ENCODE assay signal across 8 cellular contexts in the genomic region with DNA sequence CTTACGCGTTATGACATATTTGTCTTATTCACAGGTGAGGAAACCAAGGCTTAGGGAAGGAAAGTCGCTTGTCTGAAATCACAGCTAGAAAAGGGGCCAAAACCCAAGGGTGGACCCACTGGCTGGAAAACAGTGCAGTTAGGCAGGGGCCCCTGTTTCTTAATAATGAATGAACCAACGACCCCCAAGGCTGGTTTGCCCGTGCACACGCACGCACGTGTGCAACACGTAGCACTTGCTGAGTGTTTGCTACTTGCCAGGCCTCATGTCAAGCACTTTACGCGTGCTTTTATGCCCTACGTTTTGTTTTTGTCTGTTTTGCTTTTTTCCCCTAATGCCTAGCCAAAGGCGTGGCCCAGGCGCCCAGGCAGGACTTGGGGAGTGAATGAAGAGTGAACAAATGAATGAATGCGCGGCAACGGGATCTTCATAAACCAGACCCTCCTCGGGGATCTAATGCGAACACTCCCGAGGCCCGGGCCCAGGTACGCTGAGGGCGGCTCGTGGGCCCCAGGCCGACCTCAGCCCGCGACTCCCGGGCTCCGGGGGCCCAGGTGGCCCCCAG. TPM values are rescaled to one million over a fixed set of nuclear protein-coding genes. Genes with fewer than 3 reads are reported as not detected.
DNase-seq lines count a peak whose midpoint lies in the region; ATAC-seq and TF ChIP-seq lines count a peak whose summit lies in the region.

No MANE protein-coding gene starts in this region.

- TF ChIP-seq CTCF in OCI-LY1 (IDR thresholded peaks at IDR 0.05; ENCODE audit: low read length) (no peak), dorsolateral prefrontal cortex (IDR thresholded peaks at IDR 0.05 in 54 of 56, conservative IDR thresholded peaks at IDR 0.05 in 2 of 56; ENCODE audit: low read depth in 1 of 56, partially characterized antibody in 56 of 56) (no peak)

- intact Hi-C loops in dorsolateral prefrontal cortex (cut with DNase I), result no loop called here

- no peaks in the 10 kb centered on the region for H3K9me3 Mint-ChIP-seq in activated CD8-positive, alpha-beta memory T cell treated with anti-CD3 and anti-CD28 coated beads, Interleukin-2, amount 10 ng/mL, durations not matched to agents 7 days and 5 days (ENCODE audit: low read depth)

- CTCF ChIA-PET in activated CD8-positive, alpha-beta memory T cell treated with anti-CD3 and anti-CD28 coated beads, Interleukin-2, amount 10 ng/mL, durations not matched to agents 7 days and 5 days (lab: Charles Lee), result interaction anchor here (2.6 kb wide), 1 partner anchor 27 kb away, joined by 8 read pairs; no protein-coding TSS in a partner anchor

- H3K27me3 ChIP-seq in OCI-LY1 (ENCODE audit: insufficient read depth, low read length), result no peaks in the 10 kb centered on the region
- H3K27me3 ChIP-seq in dorsolateral prefrontal cortex, result no peaks in the 10 kb centered on the region
- no peaks in the 10 kb centered on the region for H3K27me3 ChIP-seq in muscle layer of duodenum (ENCODE audit: low read depth, low read length)

- H3K27ac ChIP-seq in OCI-LY1 (ENCODE audit: low read depth, low read length, poor library complexity, severe bottlenecking), result no peak overlapping the region
- peak overlapping the region in 45 of 59 donors; percentile 39 to 90 (median 74) for H3K27ac ChIP-seq in dorsolateral prefrontal cortex
- H3K27ac ChIP-seq in muscle layer of duodenum (ENCODE audit: low read length), result no peak overlapping the region

- no peaks in the 10 kb centered on the region for H3K27me3 Mint-ChIP-seq in activated CD8-positive, alpha-beta memory T cell treated with anti-CD3 and anti-CD28 coated beads, Interleukin-2, amount 10 ng/mL, durations not matched to agents 7 days and 5 days

- peaks cover 36% of the 10 kb centered on the region for H3K4me1 Mint-ChIP-seq in activated CD8-positive, alpha-beta memory T cell treated with anti-CD3 and anti-CD28 coated beads, Interleukin-2, amount 10 ng/mL, durations not matched to agents 7 days and 5 days

- H3K36me3 ChIP-seq in OCI-LY1 (ENCODE audit: insufficient read depth, low read length) (no peaks in the 10 kb centered on the region), muscle layer of duodenum (ENCODE audit: control insufficient read depth in 1 of 2, insufficient read depth in 2 of 2, low read length in 2 of 2) (no peaks in the 10 kb centered on the region)

- H3K9me3 ChIP-seq in OCI-LY1 (ENCODE audit: low read length) (no peaks in the 10 kb centered on the region), muscle layer of duodenum (ENCODE audit: control insufficient read depth in 1 of 2, low read length in 2 of 2) (no peaks in the 10 kb centered on the region)

- DNase-seq in activated CD8-positive, alpha-beta memory T cell treated with anti-CD3 and anti-CD28 coated beads, Interleukin-2, amount 10 ng/mL, durations not matched to agents 7 days and 5 days, result peak; percentile 47
- DNase-seq in activated CD8-positive, alpha-beta memory T cell treated with anti-CD3 and anti-CD28 coated beads, Interleukin-2, amount 50 U/mL, for 48 hours, result no peak
- DNase-seq in dorsolateral prefrontal cortex (peak in 2 of 10 donors; percentile 10 to 12), middle frontal gyrus (ENCODE audit: extremely low spot score, low spot score) (no peak)

- H3K4me1 ChIP-seq in OCI-LY1 (ENCODE audit: insufficient read depth, low read length, severe bottlenecking) (peaks cover 38% of the 10 kb centered on the region), muscle layer of duodenum (ENCODE audit: control insufficient read depth in 1 of 2, insufficient read depth in 2 of 2, low read length in 2 of 2) (peaks cover 8 to 9% of the 10 kb centered on the region in 2 donors)

- no peaks in the 10 kb centered on the region for H3K9me2 ChIP-seq in OCI-LY1 (ENCODE audit: low read depth, low read length)

- peak overlapping the region; percentile 97 for H3K4me2 ChIP-seq in OCI-LY1 (ENCODE audit: low read length)

- peak overlapping the region; percentile 98 for H3K4me3 Mint-ChIP-seq in activated CD8-positive, alpha-beta memory T cell treated with anti-CD3 and anti-CD28 coated beads, Interleukin-2, amount 10 ng/mL, durations not matched to agents 7 days and 5 days

- peak overlapping the region; percentile 75 for H3K27ac Mint-ChIP-seq in activated CD8-positive, alpha-beta memory T cell treated with anti-CD3 and anti-CD28 coated beads, Interleukin-2, amount 10 ng/mL, durations not matched to agents 7 days and 5 days

- H4K20me1 ChIP-seq in OCI-LY1 (ENCODE audit: insufficient read depth, low read length), result no peaks in the 10 kb centered on the region

- no peaks in the 10 kb centered on the region for H3F3A ChIP-seq in OCI-LY1 (ENCODE audit: insufficient read depth, low read length)

- peaks cover 41% of the 10 kb centered on the region for H3K79me2 ChIP-seq in OCI-LY1 (ENCODE audit: insufficient read depth, low read length)

- ATAC-seq in activated CD8-positive, alpha-beta memory T cell treated with anti-CD3 and anti-CD28 coated beads, Interleukin-2, amount 10 ng/mL, durations not matched to agents 7 days and 5 days, result no peak
- ATAC-seq in HG02885 (IDR thresholded peaks at IDR 0.05; ENCODE audit: poor library complexity, unreplicated experiment), result no peak
- ATAC-seq in GM21423 (IDR thresholded peaks at IDR 0.05; ENCODE audit: unreplicated experiment), result no peak

- peak overlapping the region; percentile 90 for H3K9ac ChIP-seq in OCI-LY1 (ENCODE audit: low read length)

- peaks cover 2% of the 10 kb centered on the region for H3K36me3 Mint-ChIP-seq in activated CD8-positive, alpha-beta memory T cell treated with anti-CD3 and anti-CD28 coated beads, Interleukin-2, amount 10 ng/mL, durations not matched to agents 7 days and 5 days

- peak overlapping the region; percentile 83; the same call in 1 of the 2 replicates for H2AFZ ChIP-seq in OCI-LY1 (ENCODE audit: low read length)

- H3K4me3 ChIP-seq in OCI-LY1 (ENCODE audit: low read depth, low read length, poor library complexity, severe bottlenecking) (peak overlapping the region; percentile 75), dorsolateral prefrontal cortex (peak overlapping the region; percentile 73 to 99 (median 94)), muscle layer of duodenum (ENCODE audit: low read depth in 1 of 2, low read length in 2 of 2) (peak overlapping the region; percentile 66 to 95)

RNA-seq across cellular contexts. Expression of a gene that starts 0.6 kb away (rescaled TPM):
- total RNA-seq in activated CD8-positive, alpha-beta memory T cell treated with anti-CD3 and anti-CD28 coated beads, Interleukin-2, amount 10 ng/mL, durations not matched to agents 7 days and 5 days, result 100 to 1,000 TPM in 1 of 2 experiments, 10 to 100 TPM in 1; 90.9 to 117 TPM
- total RNA-seq in dorsolateral prefrontal cortex, result 100 to 1,000 TPM in 1 of 120 experiments, 10 to 100 TPM in 119; 58.1 to 104 (median 76.8) TPM

RNA-seq across cellular contexts. Expression of a gene that starts 50.9 kb away (rescaled TPM):
- total RNA-seq in activated CD8-positive, alpha-beta memory T cell treated with anti-CD3 and anti-CD28 coated beads, Interleukin-2, amount 10 ng/mL, durations not matched to agents 7 days and 5 days, result 10 to 100 TPM; 38.5 to 44.9 TPM
- 10 to 100 TPM; 30.4 to 77.3 (median 47.4) TPM for total RNA-seq in dorsolateral prefrontal cortex

Comparison
In these comparisons a context has a peak if more than half of its experiments do, and no peak if none do; other contexts are left out.
1. H3K27ac ChIP-seq: peak in dorsolateral prefrontal cortex (45 of 59); none in OCI-LY1 (single experiment) and muscle layer of duodenum (single experiment).
2. Peak in every context shown above with its lines, with median percentiles within 50 percentile points of each other: H3K4me3 ChIP-seq.